ENCODE assay signal across 15 cellular contexts in genomic region chr4:69102668-69103067, GRCh38. TPM values are rescaled to one million over a fixed set of nuclear protein-coding genes. Genes with fewer than 3 reads are reported as not detected.
"Had no signal": no experiment of that assay in that cellular context is flagged by ENCODE, and none has a peak within 500 bp of the region (broad histone marks: within the 10 kb centered on the region; RNA-seq: fewer than 3 reads in every experiment).

No MANE protein-coding gene starts in this region.

RNA-seq across cellular contexts. Expression of gene UGT2B7, which starts 6.4 kb away (rescaled TPM):
- total RNA-seq: cerebellum; endodermal cell; esophagus mucosa; foreskin keratinocyte; gastroesophageal sphincter; heart left ventricle; left ventricle myocardium superior; mesothelial cell of epicardium; natural killer cell treated with Interleukin-12 subunit alpha and Interleukin-12 subunit beta and Interleukin-15 and Interleukin-18, amount 100 ng/mL, for 72 hours; occipital lobe; psoas muscle; sciatic nerve; subcutaneous adipose tissue; temporal lobe had no signal
- polyA plus RNA-seq: heart left ventricle, ovary had no signal
